Comparison of ENCODE assay signal across 11 cellular contexts in the genomic region with DNA sequence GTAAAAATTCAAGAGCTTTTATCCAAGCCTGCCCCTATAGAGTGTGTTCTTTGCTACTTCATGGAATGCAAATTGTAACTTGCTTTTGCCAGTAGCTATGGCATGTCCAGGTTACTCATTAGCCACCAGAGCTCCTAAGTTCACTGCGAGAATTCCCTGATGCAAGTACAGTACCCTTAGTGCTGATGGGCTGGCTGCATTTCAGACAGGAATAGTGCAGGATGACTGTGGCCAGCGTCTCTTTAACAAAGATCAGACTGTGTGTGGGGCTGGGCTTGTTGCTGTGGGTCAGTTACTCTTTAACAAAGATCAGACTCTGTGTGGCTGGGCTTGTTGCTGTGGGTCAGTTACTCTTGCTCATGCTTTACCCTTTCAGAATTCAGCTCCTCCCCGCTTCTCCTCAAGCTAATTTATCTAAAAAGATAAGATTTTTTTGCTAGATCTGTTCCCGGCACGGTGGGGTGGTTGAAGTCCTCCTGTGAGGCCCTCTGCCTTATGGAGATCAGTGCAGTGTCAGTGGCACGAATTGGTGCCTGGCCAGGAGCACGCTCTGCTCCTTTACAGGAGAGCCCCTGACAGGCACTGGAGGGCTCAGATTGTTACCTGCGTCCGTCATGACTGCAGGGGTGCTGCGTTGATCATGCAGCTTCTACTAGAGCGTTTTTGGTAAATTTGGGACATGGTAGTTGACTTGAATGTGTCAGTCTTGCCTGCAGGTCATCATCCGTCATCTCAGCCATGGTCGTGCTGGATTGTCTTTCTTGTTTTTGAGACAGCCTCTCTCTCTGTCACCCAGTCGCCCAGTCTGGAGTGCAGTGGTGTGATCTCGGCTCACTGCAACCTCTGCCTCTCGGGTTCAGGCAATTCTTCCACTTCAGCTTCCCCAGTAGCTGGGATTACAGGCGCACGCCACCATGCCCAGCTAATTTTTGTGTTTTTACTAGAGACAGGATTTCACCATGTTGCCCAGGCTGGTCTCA. TPM values are rescaled to one million over a fixed set of nuclear protein-coding genes. Genes with fewer than 3 reads are reported as not detected.
A peak's percentile ranks its signal among the peaks of the same experiment; 100 is the strongest.
DNase-seq lines count a peak whose midpoint lies in the region; ATAC-seq, FAIRE-seq and TF ChIP-seq lines count a peak whose summit lies in the region.
"Had no signal": no experiment of that assay in that cellular context is flagged by ENCODE, and none has a peak within 500 bp of the region (broad histone marks: within the 10 kb centered on the region; RNA-seq: fewer than 3 reads in every experiment).

No MANE protein-coding gene starts in this region.

- H3K4me1 ChIP-seq in HUES64 (ENCODE audit: insufficient read depth, low read length) (peaks cover 24% of the 10 kb centered on the region), small intestine (ENCODE audit: control insufficient read depth in 2 of 2, insufficient read depth in 1 of 2, low read depth in 1 of 2, low read length in 1 of 2) (peaks cover 0 to 4% of the 10 kb centered on the region in 2 donors), testis (peaks cover 6% of the 10 kb centered on the region)

- intact Hi-C loops in left colon (cut with DNase I, micrococcal nuclease) = no loop called here
- intact Hi-C loops in testis (cut with DNase I; ENCODE audit: low total_unique reads) = no loop called here

- no peak for FAIRE-seq in small intestine (lab: Jason Lieb, UNC)

- H3K36me3 ChIP-seq in HUES64 (ENCODE audit: insufficient read depth, low read length) (peaks cover 12% of the 10 kb centered on the region), small intestine (ENCODE audit: control insufficient read depth in 2 of 2, insufficient read depth in 2 of 2, low read length in 2 of 2) (no peaks in the 10 kb centered on the region), testis (ENCODE audit: low read depth, missing control alignments) (no peaks in the 10 kb centered on the region)
- H3K36me3 ChIP-seq: gastrocnemius medialis had no signal

- 84% methylated on average over 18 of the region's 18 CpGs for WGBS in HUES64
- WGBS in small intestine, 3 donors = 24 to 64% (median 37%) methylated on average over 18 of the region's 18 CpGs
- WGBS in testis, 2 donors = 76 to 78% methylated on average over 18 of the region's 18 CpGs

- ATAC-seq in left colon (peak; percentile 83), esophagus mucosa (no peak)
- ATAC-seq: gastrocnemius medialis had no signal

- H3K27ac ChIP-seq in HUES64 (ENCODE audit: low read depth, low read length) (peak overlapping the region; percentile 36; the same call in 1 of the 2 replicates), small intestine (ENCODE audit: low read depth in 1 of 2, low read length in 1 of 2) (peak overlapping the region; percentile 71 to 81), testis (no peak overlapping the region)
- H3K27ac ChIP-seq: gastrocnemius medialis had no signal

- H3K9me3 ChIP-seq in HUES64 (ENCODE audit: insufficient read depth, low read depth, low read length) = no peaks in the 10 kb centered on the region
- no peaks in the 10 kb centered on the region for H3K9me3 ChIP-seq in small intestine (ENCODE audit: control insufficient read depth, low read depth)
- no peaks in the 10 kb centered on the region for H3K9me3 ChIP-seq in testis
- H3K9me3 ChIP-seq: gastrocnemius medialis had no signal

- no peak overlapping the region for H3K9ac ChIP-seq in HUES64 (ENCODE audit: low read depth, low read length)

- H3K4me3 ChIP-seq in HUES64 (ENCODE audit: low read length) = no peak overlapping the region
- peak overlapping the region in 1 of 2 donors; percentile 20 for H3K4me3 ChIP-seq in small intestine (ENCODE audit: low read depth in 1 of 2, low read length in 2 of 2)
- no peak overlapping the region for H3K4me3 ChIP-seq in testis
- H3K4me3 ChIP-seq: gastrocnemius medialis had no signal

- no peak for TF ChIP-seq POLR2A in testis (IDR thresholded peaks at IDR 0.05)

- H3K27me3 ChIP-seq in HUES64 (ENCODE audit: insufficient read depth, low read length) (no peaks in the 10 kb centered on the region), small intestine (ENCODE audit: control insufficient read depth in 2 of 2, insufficient read depth in 2 of 2, low read length in 2 of 2) (no peaks in the 10 kb centered on the region), testis (no peaks in the 10 kb centered on the region)
- H3K27me3 ChIP-seq: gastrocnemius medialis had no signal

- DNase-seq in cerebellar cortex (ENCODE audit: low spot score) (peak; percentile 60), left colon (peak; percentile 55 to 76), small intestine (peak; percentile 95), iPS-NIHi11 (ENCODE audit: low spot score) (no peak), activated T-cell treated with anti-CD3 and anti-CD28 coated beads for 4 hours (no peak), testis (no peak)
- DNase-seq: activated CD4-positive, CD25-positive, alpha-beta regulatory T cell; gastrocnemius medialis; occipital lobe had no signal

- TF ChIP-seq CTCF in testis (IDR thresholded peaks at IDR 0.05) = no peak

RNA-seq across cellular contexts. Expression of gene AP2A2, which starts 27.0 kb away (rescaled TPM):
- polyA plus RNA-seq in HUES64 (2013, experiment 1 of 2) = 49.3 TPM
- 47.2 TPM for polyA plus RNA-seq in HUES64 (2013, experiment 2 of 2)
- total RNA-seq in left colon (10 to 100 TPM; 61.6 to 68.8 TPM), esophagus mucosa (34.9 TPM), testis (10 to 100 TPM; 82.0 to 95.0 TPM)
- polyA plus RNA-seq in small intestine (10 to 100 TPM; 30.5 to 47.2 (median 42.7) TPM), testis (ENCODE audit: insufficient read depth, low read depth, low replicate concordance) (106 TPM)

RNA-seq across cellular contexts. Expression of gene CHID1, which starts 42.1 kb away (rescaled TPM):
- 48.5 TPM for polyA plus RNA-seq in HUES64 (2013, experiment 1 of 2)
- polyA plus RNA-seq in HUES64 (2013, experiment 2 of 2) = 53.3 TPM
- total RNA-seq in left colon = 10 to 100 TPM; 52.0 to 54.2 TPM
- 10 to 100 TPM; 13.6 to 67.1 (median 17.0) TPM for polyA plus RNA-seq in small intestine
- 56.6 TPM for total RNA-seq in esophagus mucosa
- total RNA-seq in testis = 100 to 1,000 TPM; 146 to 176 TPM
- polyA plus RNA-seq in testis (ENCODE audit: insufficient read depth, low read depth, low replicate concordance) = 134 TPM

Comparison
In these comparisons a context has a peak if more than half of its experiments do, and no peak if none do; other contexts are left out.
1. H3K27ac ChIP-seq: peak in HUES64 (single experiment) and small intestine (2 of 2); none in testis (0 of 2).
2. DNase-seq: peak in cerebellar cortex (single experiment), left colon (2 of 2) and small intestine (single experiment); none in iPS-NIHi11 (single experiment), activated T-cell treated with anti-CD3 and anti-CD28 coated beads for 4 hours (single experiment) and testis (single experiment).